9 cellular contexts compared by ENCODE assay signal in the genomic region with DNA sequence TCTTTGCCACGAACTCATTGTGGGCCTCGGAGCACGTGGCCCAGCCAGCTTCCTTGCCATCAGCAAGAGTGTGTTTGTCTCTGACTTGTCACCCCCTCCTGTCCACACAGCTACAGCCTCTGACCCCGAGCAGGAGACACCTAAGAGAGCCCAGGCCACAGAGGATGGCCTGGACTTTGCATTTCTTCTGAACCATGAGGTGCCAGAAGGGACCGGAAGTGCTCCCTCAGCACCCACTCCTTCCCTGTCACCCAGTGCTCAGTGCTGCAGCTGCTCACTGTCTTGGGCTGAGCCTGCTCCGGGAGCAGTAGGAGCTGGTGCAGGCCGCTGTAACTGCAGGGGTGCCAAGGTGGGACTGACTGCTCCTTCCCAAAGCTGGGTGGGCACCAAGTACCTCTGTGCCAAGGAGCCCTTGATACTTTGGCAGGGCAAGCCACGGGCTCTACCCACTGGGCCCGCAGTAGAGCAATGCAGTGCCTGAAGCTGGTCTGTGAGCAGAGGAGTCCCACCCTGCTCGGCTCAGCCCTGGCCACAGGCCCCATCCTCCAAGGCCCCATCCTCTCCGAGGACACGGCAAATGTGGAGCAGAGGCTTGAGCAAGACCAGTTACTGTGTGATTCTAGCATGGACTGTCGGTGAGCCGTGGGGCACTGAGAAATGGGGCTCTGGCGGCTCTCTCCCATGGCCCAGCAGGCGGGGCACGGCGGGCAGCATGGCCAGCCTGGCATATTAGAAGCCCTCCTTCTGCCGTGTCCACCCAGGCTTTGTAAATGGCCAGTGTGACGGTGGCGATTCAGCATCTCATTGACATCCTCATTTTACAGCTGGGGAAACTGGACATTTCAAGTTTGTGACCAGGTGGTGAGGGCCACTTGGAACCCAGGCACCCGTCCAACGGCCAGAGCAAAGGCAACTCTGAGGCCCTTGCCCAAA. TPM values are rescaled to one million over a fixed set of nuclear protein-coding genes. Genes with fewer than 3 reads are reported as not detected.
DNase-seq lines count a peak whose midpoint lies in the region; ATAC-seq and TF ChIP-seq lines count a peak whose summit lies in the region.
"Had no signal": no experiment of that assay in that cellular context is flagged by ENCODE, and none has a peak within 500 bp of the region (broad histone marks: within the 10 kb centered on the region; RNA-seq: fewer than 3 reads in every experiment).

No MANE protein-coding gene starts in this region.

- no peaks in the 10 kb centered on the region for H3K9me3 Mint-ChIP-seq in activated B cell treated with CpG ODN at 0.5 μM for 24 hours
- H3K9me3 Mint-ChIP-seq in endodermal cell: no peaks in the 10 kb centered on the region

- H3K9ac ChIP-seq in endodermal cell (ENCODE audit: extremely low read depth, low read length, poor library complexity, severe bottlenecking): no peak overlapping the region

- CTCF ChIA-PET in activated B cell treated with CpG ODN at 0.5 μM for 24 hours (lab: Charles Lee): interaction anchor here (0.8 to 3.4 kb wide), 5 partner anchors 11 to 110 kb away, joined by 3 to 20 read pairs (median 4); a partner anchor contains a TSS

- TF ChIP-seq CTCF in GM13976 (IDR thresholded peaks at IDR 0.05; ENCODE audit: borderline replicate concordance, control extremely low read depth, extremely low read depth, insufficient read depth, missing control alignments) (no peak), activated B cell treated with CpG ODN at 0.5 μM for 24 hours (IDR thresholded peaks at IDR 0.05) (no peak), spleen (IDR thresholded peaks at IDR 0.05 in 8 of 11, conservative IDR thresholded peaks at IDR 0.05 in 3 of 11) (no peak), endodermal cell (conservative IDR thresholded peaks at IDR 0.05) (no peak)

- H3K27ac Mint-ChIP-seq in activated B cell treated with CpG ODN at 0.5 μM for 24 hours (peak overlapping the region; percentile 98), endodermal cell (no peak overlapping the region)

- H3K4me3 Mint-ChIP-seq in activated B cell treated with CpG ODN at 0.5 μM for 24 hours (peak overlapping the region; percentile 92), endodermal cell (no peak overlapping the region)

- H3K4me1 ChIP-seq in spleen: peaks cover 97 to 100% (median 100%) of the 10 kb centered on the region in 6 donors
- peaks cover 17% of the 10 kb centered on the region for H3K4me1 ChIP-seq in endodermal cell (ENCODE audit: control insufficient read depth, insufficient read depth, low read length)

- POLR2A ChIA-PET in activated B cell treated with CpG ODN at 0.5 μM for 24 hours (lab: Charles Lee): interaction anchor here (0.6 to 9.6 kb wide), 14 partner anchors 10 to 192 kb away, joined by 3 to 280 read pairs (median 6); a partner anchor contains a TSS

- H3K4me3 ChIP-seq in spleen (peak overlapping the region in 6 of 8 donors; percentile 14 to 100 (median 95)), endodermal cell (ENCODE audit: low read length) (no peak overlapping the region)
- H3K4me3 ChIP-seq: PC-9 had no signal

- no peaks in the 10 kb centered on the region for H3K27me3 ChIP-seq in spleen (replicated peaks in 1 of 7)
- no peaks in the 10 kb centered on the region for H3K27me3 ChIP-seq in endodermal cell (ENCODE audit: control insufficient read depth, insufficient read depth, low read length, poor library complexity, severe bottlenecking)

- ATAC-seq in activated B cell treated with CpG ODN at 0.5 μM for 24 hours (ENCODE audit: low read depth): no peak
- no peak for ATAC-seq in GM18517 (IDR thresholded peaks at IDR 0.05; ENCODE audit: unreplicated experiment)

- peaks cover 99% of the 10 kb centered on the region for H3K4me1 Mint-ChIP-seq in activated B cell treated with CpG ODN at 0.5 μM for 24 hours
- peaks cover 22% of the 10 kb centered on the region for H3K4me1 Mint-ChIP-seq in endodermal cell

- WGBS in spleen, 5 donors: 29 to 46% (median 31%) methylated on average over 19 to 23 of the region's 23 CpGs
- WGBS in endodermal cell (ENCODE audit: insufficient coverage in 1 of 2, insufficient read length in 1 of 2), 2 experiments: 95% methylated on average over 19 to 23 of the region's 23 CpGs

- peaks cover 45% of the 10 kb centered on the region for H3K36me3 Mint-ChIP-seq in activated B cell treated with CpG ODN at 0.5 μM for 24 hours (ENCODE audit: low read depth)
- H3K36me3 Mint-ChIP-seq in endodermal cell (ENCODE audit: low read depth): peaks cover 6% of the 10 kb centered on the region

- in situ Hi-C loops in GM13976 (cut with MboI; ENCODE audit: low sequenced_read_pairs, unreplicated experiment): no loop called here

- H3K9me3 ChIP-seq in spleen (no peaks in the 10 kb centered on the region), endodermal cell (ENCODE audit: control insufficient read depth, low read length) (no peaks in the 10 kb centered on the region)

- H3K36me3 ChIP-seq in spleen: peaks cover 0 to 88% (median 9%) of the 10 kb centered on the region in 6 donors
- peaks cover 28% of the 10 kb centered on the region for H3K36me3 ChIP-seq in endodermal cell (ENCODE audit: control insufficient read depth, insufficient read depth, low read length)

- peak overlapping the region; percentile 89 to 100 (median 97) for H3K27ac ChIP-seq in spleen
- no peak overlapping the region for H3K27ac ChIP-seq in endodermal cell (ENCODE audit: low read depth, low read length)
- H3K27ac ChIP-seq: PC-9 had no signal

- peak; percentile 65 for DNase-seq in GM13976 (ENCODE audit: low spot score)
- DNase-seq in activated B cell treated with CpG ODN at 0.5 μM for 24 hours: peak; percentile 28
- peak; percentile 52 for DNase-seq in germinal center (ENCODE audit: low spot score)
- DNase-seq in spleen: peak; percentile 82
- DNase-seq in DMS153 (lab: John Stamatoyannopoulos, UW): no peak
- no peak for DNase-seq in endodermal cell
- no peak for DNase-seq in kidney glomerular epithelial cell (lab: John Stamatoyannopoulos, UW)
- DNase-seq: PC-9 had no signal

- intact Hi-C loops in activated B cell treated with CpG ODN at 0.5 μM for 24 hours (cut with micrococcal nuclease) (no loop called here), spleen (cut with DNase I; ENCODE audit: low total_unique reads) (no loop called here)

- no peaks in the 10 kb centered on the region for H3K27me3 Mint-ChIP-seq in activated B cell treated with CpG ODN at 0.5 μM for 24 hours
- H3K27me3 Mint-ChIP-seq in endodermal cell (ENCODE audit: insufficient read depth): no peaks in the 10 kb centered on the region

- no peak for TF ChIP-seq POLR2A in spleen (IDR thresholded peaks at IDR 0.05)

RNA-seq across cellular contexts. Expression of a gene that starts 6.3 kb away (rescaled TPM):
- total RNA-seq in activated B cell treated with CpG ODN at 0.5 μM for 24 hours: 159 and 175 TPM in 2 replicates
- 100 to 1,000 TPM; 168 to 301 (median 263) TPM for total RNA-seq in spleen
- 100 to 1,000 TPM; 119 to 270 (median 192) TPM for polyA plus RNA-seq in spleen
- 10 to 100 TPM; 58.0 to 61.7 TPM for total RNA-seq in endodermal cell
- 43.5 TPM for polyA plus RNA-seq in endodermal cell (2013, experiment 1 of 2)
- polyA plus RNA-seq in endodermal cell (2013, experiment 2 of 2): 39.5 TPM

RNA-seq across cellular contexts. Expression of a gene that starts 16.5 kb away (rescaled TPM):
- total RNA-seq in activated B cell treated with CpG ODN at 0.5 μM for 24 hours: 97.2 and 116 TPM in 2 replicates
- total RNA-seq in spleen: 100 to 1,000 TPM in 5 of 7 donors, 10 to 100 TPM in 2; 67.3 to 151 (median 124) TPM
- polyA plus RNA-seq in spleen: 100 to 1,000 TPM in 2 of 3 donors, 10 to 100 TPM in 1; 65.2 to 138 (median 129) TPM
- total RNA-seq in endodermal cell: 10 to 100 TPM; 56.6 to 58.6 TPM
- 30.0 TPM for polyA plus RNA-seq in endodermal cell (2013, experiment 1 of 2)
- 27.5 TPM for polyA plus RNA-seq in endodermal cell (2013, experiment 2 of 2)

RNA-seq across cellular contexts. Expression of a gene that starts 30.7 kb away (rescaled TPM):
- total RNA-seq in activated B cell treated with CpG ODN at 0.5 μM for 24 hours: 5.1 and 7.7 TPM in 2 replicates
- 10 to 100 TPM; 14.6 to 31.8 (median 22.9) TPM for total RNA-seq in spleen
- polyA plus RNA-seq in spleen: 10 to 100 TPM in 1 of 3 donors, 1 to 10 TPM in 2; 4.3 to 11.1 (median 5.9) TPM
- total RNA-seq in endodermal cell: 10 to 100 TPM; 39.1 to 44.4 TPM
- polyA plus RNA-seq in endodermal cell (2013, experiment 1 of 2): 22.0 TPM
- polyA plus RNA-seq in endodermal cell (2013, experiment 2 of 2): 16.0 TPM

Comparison
In these comparisons a context has a peak if more than half of its experiments do, and no peak if none do; other contexts are left out.
1. DNase-seq: peak in GM13976 (single experiment), activated B cell treated with CpG ODN at 0.5 μM for 24 hours (single experiment), germinal center (single experiment) and spleen (single experiment); none in DMS153 (single experiment), endodermal cell (single experiment) and kidney glomerular epithelial cell (single experiment).